Comparison of ENCODE assay signal across 1 cellular context in genomic region chr3:31521468-31521867, GRCh38.
TF ChIP-seq lines count a peak whose summit lies in the region.

No MANE protein-coding gene starts in this region.

TF ChIP-seq in H1, 55 proteins besides CTCF, POLR2A, EP300 and RAD21:
- TF ChIP-seq RNF2 (IDR thresholded peaks at IDR 0.05; ENCODE audit: borderline replicate concordance, low read depth, low read length, missing control alignments, poor library complexity, severe bottlenecking) (no peak), CHD2 (IDR thresholded peaks at IDR 0.05; ENCODE audit: low read length) (no peak), HDAC6 (IDR thresholded peaks at IDR 0.05; ENCODE audit: low read depth, low read length) (no peak), HDAC2 (IDR thresholded peaks at IDR 0.05; ENCODE audit: borderline replicate concordance in 1 of 2, low read depth in 2 of 2, low read length in 2 of 2) (no peak), KDM5A (IDR thresholded peaks at IDR 0.05; ENCODE audit: low read length) (no peak), EGR1 (IDR thresholded peaks at IDR 0.05; ENCODE audit: borderline replicate concordance, low read depth, low read length) (no peak), TAF1 (IDR thresholded peaks at IDR 0.05; ENCODE audit: low read depth, low read length) (no peak), SP1 (IDR thresholded peaks at IDR 0.05; ENCODE audit: low read depth, low read length) (no peak), GABPA (IDR thresholded peaks at IDR 0.05; ENCODE audit: borderline replicate concordance, insufficient read depth, low read length) (no peak), GTF2F1 (IDR thresholded peaks at IDR 0.05; ENCODE audit: borderline replicate concordance, low read depth, low read length) (no peak), CHD1 (IDR thresholded peaks at IDR 0.05; ENCODE audit: low read depth, low read length) (no peak), SIN3A (conservative IDR thresholded peaks at IDR 0.05 in 1 of 2, IDR thresholded peaks at IDR 0.05 in 1 of 2; ENCODE audit: low read depth in 1 of 2, low read length in 2 of 2) (no peak)
TF ChIP-seq in H1: peak in this region for 0.
